ENCODE assay signal across 21 cellular contexts in genomic region chr13:41791056-41791455, GRCh38.
"Had no signal": no experiment of that assay in that cellular context is flagged by ENCODE, and none has a peak within 500 bp of the region (broad histone marks: within the 10 kb centered on the region; RNA-seq: fewer than 3 reads in every experiment).

No MANE protein-coding gene starts in this region.

- H3K9me3 ChIP-seq: left ventricle myocardium inferior, suprapubic skin had no signal

- DNase-seq: activated B cell treated with CpG ODN at 0.5 μM for 24 hours; activated CD4-positive, alpha-beta T cell treated with anti-CD3 and anti-CD28 coated beads for 48 hours; activated CD8-positive, alpha-beta memory T cell treated with anti-CD3 and anti-CD28 coated beads, Interleukin-2, amount 50 U/mL, for 48 hours; activated CD8-positive, alpha-beta T cell treated with anti-CD3 and anti-CD28 coated beads, Interleukin-2, amount 10 ng/mL, durations not matched to agents 7 days and 5 days; activated gamma-delta T cell treated with Interleukin-2 at 50 U/mL for 16 hours; activated T-cell treated with anti-CD3 and anti-CD28 coated beads, Interleukin-2, amount 50 U/mL, for 72 hours; brain microvascular endothelial cell; effector memory CD4-positive, alpha-beta T cell; hippocampal formation; left ventricle myocardium inferior; mesenchymal stem cell; stimulated activated CD4-positive, alpha-beta T cell treated with anti-CD3 and anti-CD28 coated beads, Interleukin-4, amount 100 ng/mL, for 24 hours; stimulated activated naive CD4-positive, alpha-beta T cell treated with Interleukin-2 at 50 U/mL for 16 hours; SW 1271 had no signal

- H3K4me1 Mint-ChIP-seq: activated B cell treated with CpG ODN at 0.5 μM for 24 hours had no signal

- H3K36me3 ChIP-seq: brain microvascular endothelial cell, suprapubic skin had no signal

- ATAC-seq: activated CD8-positive, alpha-beta T cell treated with anti-CD3 and anti-CD28 coated beads, Interleukin-2, amount 10 ng/mL, durations not matched to agents 7 days and 5 days; activated T-cell treated with anti-CD3 and anti-CD28 coated beads, Interleukin-2, amount 50 U/mL, for 72 hours; natural killer cell treated with Interleukin-12 subunit alpha and Interleukin-12 subunit beta and Interleukin-15 and Interleukin-18, amount 100 ng/mL, for 72 hours had no signal

- H3K4me3 ChIP-seq: left ventricle myocardium inferior, skin epidermis, suprapubic skin had no signal

- H3K27ac Mint-ChIP-seq: activated B cell treated with CpG ODN at 0.5 μM for 24 hours; activated CD8-positive, alpha-beta T cell treated with anti-CD3 and anti-CD28 coated beads, Interleukin-2, amount 10 ng/mL, durations not matched to agents 7 days and 5 days; activated naive CD8-positive, alpha-beta T cell; activated T-cell treated with anti-CD3 and anti-CD28 coated beads, Interleukin-2, amount 50 U/mL, for 72 hours; dendritic cell treated with granulocyte-macrophage colony-stimulating factor and Interleukin-4, amounts not matched to agents 40 ng/mL and 50 ng/mL, for 4 days; natural killer cell treated with Interleukin-12 subunit alpha and Interleukin-12 subunit beta and Interleukin-15 and Interleukin-18, amount 100 ng/mL, for 72 hours; type B pancreatic cell had no signal

- H3K27me3 ChIP-seq: brain microvascular endothelial cell, suprapubic skin had no signal

- H3K4me3 Mint-ChIP-seq: activated B cell treated with CpG ODN at 0.5 μM for 24 hours; activated CD8-positive, alpha-beta T cell treated with anti-CD3 and anti-CD28 coated beads, Interleukin-2, amount 10 ng/mL, durations not matched to agents 7 days and 5 days; activated naive CD8-positive, alpha-beta T cell; activated T-cell treated with anti-CD3 and anti-CD28 coated beads, Interleukin-2, amount 50 U/mL, for 72 hours; dendritic cell treated with granulocyte-macrophage colony-stimulating factor and Interleukin-4, amounts not matched to agents 40 ng/mL and 50 ng/mL, for 4 days; natural killer cell treated with Interleukin-12 subunit alpha and Interleukin-12 subunit beta and Interleukin-15 and Interleukin-18, amount 100 ng/mL, for 72 hours; type B pancreatic cell had no signal

- H3K9me3 Mint-ChIP-seq: activated B cell treated with CpG ODN at 0.5 μM for 24 hours; activated T-cell treated with anti-CD3 and anti-CD28 coated beads, Interleukin-2, amount 50 U/mL, for 72 hours; dendritic cell treated with granulocyte-macrophage colony-stimulating factor and Interleukin-4, amounts not matched to agents 40 ng/mL and 50 ng/mL, for 4 days; natural killer cell treated with Interleukin-12 subunit alpha and Interleukin-12 subunit beta and Interleukin-15 and Interleukin-18, amount 100 ng/mL, for 72 hours; type B pancreatic cell had no signal

- H3K27ac ChIP-seq: brain microvascular endothelial cell, epithelial cell of prostate, left ventricle myocardium inferior, skin epidermis, suprapubic skin had no signal

- H3K27me3 Mint-ChIP-seq: activated B cell treated with CpG ODN at 0.5 μM for 24 hours; activated naive CD8-positive, alpha-beta T cell; dendritic cell treated with granulocyte-macrophage colony-stimulating factor and Interleukin-4, amounts not matched to agents 40 ng/mL and 50 ng/mL, for 4 days; natural killer cell treated with Interleukin-12 subunit alpha and Interleukin-12 subunit beta and Interleukin-15 and Interleukin-18, amount 100 ng/mL, for 72 hours; type B pancreatic cell had no signal

- H3K36me3 Mint-ChIP-seq: natural killer cell treated with Interleukin-12 subunit alpha and Interleukin-12 subunit beta and Interleukin-15 and Interleukin-18, amount 100 ng/mL, for 72 hours had no signal
